Comparison of ENCODE assay signal across 25 cellular contexts in the genomic region with DNA sequence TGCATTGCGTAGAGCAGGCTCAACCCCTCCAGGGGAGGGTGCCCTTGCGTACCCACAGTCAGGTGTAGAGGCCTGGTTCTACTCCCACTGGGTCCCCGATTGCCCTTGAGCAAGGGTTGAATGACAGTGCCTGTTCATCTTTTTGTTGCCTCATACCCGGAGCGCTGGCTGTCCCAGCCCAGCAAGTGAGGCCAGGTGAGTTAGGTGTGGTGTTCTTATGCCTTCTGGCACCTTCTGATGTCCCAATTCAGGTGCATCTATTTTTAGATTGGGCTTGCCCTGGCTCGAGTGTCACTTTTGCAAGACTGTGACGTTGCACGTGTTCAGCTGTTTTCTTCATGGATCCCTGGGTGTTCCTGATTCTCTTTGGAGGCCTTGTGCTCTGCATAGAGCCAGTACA.
DNase-seq lines count a peak whose midpoint lies in the region; FAIRE-seq and TF ChIP-seq lines count a peak whose summit lies in the region.
"Had no signal": no experiment of that assay in that cellular context is flagged by ENCODE, and none has a peak within 500 bp of the region (broad histone marks: within the 10 kb centered on the region; RNA-seq: fewer than 3 reads in every experiment).

No MANE protein-coding gene starts in this region.

- no peaks in the 10 kb centered on the region for H3K27me3 ChIP-seq in mammary epithelial cell (ENCODE audit: insufficient read depth, low read length)
- no peaks in the 10 kb centered on the region for H3K27me3 ChIP-seq in esophagus squamous epithelium
- no peaks in the 10 kb centered on the region for H3K27me3 ChIP-seq in Karpas-422 (ENCODE audit: low read length)
- H3K27me3 ChIP-seq: BLaER1 had no signal

- peak overlapping the region; percentile 40 for H3K27ac Mint-ChIP-seq in neural crest cell (ENCODE audit: unreplicated experiment)
- H3K27ac Mint-ChIP-seq in type B pancreatic cell = peak overlapping the region; percentile 16
- H3K27ac Mint-ChIP-seq: CD4-positive, CD25-positive, alpha-beta regulatory T cell; HFFc6 had no signal

- TF ChIP-seq POLR2A in esophagus squamous epithelium (IDR thresholded peaks at IDR 0.05) (peak in 1 of 4 donors; percentile 11), GM12891 (IDR thresholded peaks at IDR 0.05; ENCODE audit: low read depth, low read length) (no peak)

- dilution Hi-C loops in mammary epithelial cell (cut with HindIII; ENCODE audit: low sequenced_read_pairs) = no loop called here

- H3K36me3 ChIP-seq in mammary epithelial cell (ENCODE audit: insufficient read depth, low read length) (no peaks in the 10 kb centered on the region), esophagus squamous epithelium (no peaks in the 10 kb centered on the region), Karpas-422 (ENCODE audit: insufficient read depth, low read length) (no peaks in the 10 kb centered on the region)
- H3K36me3 ChIP-seq: BLaER1, HAP-1 had no signal

- H3K9me3 ChIP-seq in mammary epithelial cell (replicated peaks; ENCODE audit: insufficient read depth, low read length) (no peaks in the 10 kb centered on the region), esophagus squamous epithelium (no peaks in the 10 kb centered on the region), Karpas-422 (ENCODE audit: low read length) (no peaks in the 10 kb centered on the region)
- H3K9me3 ChIP-seq: BLaER1, HAP-1 had no signal

- H3K27ac ChIP-seq in mammary epithelial cell (ENCODE audit: insufficient read depth, low read depth, low read length) (no peak overlapping the region), esophagus squamous epithelium (peak overlapping the region in 3 of 4 donors; percentile 53 to 65 (median 57)), Karpas-422 (ENCODE audit: low read length) (no peak overlapping the region)
- H3K27ac ChIP-seq: BLaER1, PC-9 had no signal

- H4K20me1 ChIP-seq in mammary epithelial cell (ENCODE audit: insufficient read depth, low read length) = no peaks in the 10 kb centered on the region
- H4K20me1 ChIP-seq in Karpas-422 (ENCODE audit: insufficient read depth, low read depth, low read length) = no peaks in the 10 kb centered on the region
- H4K20me1 ChIP-seq: BLaER1 had no signal

- H3K4me1 ChIP-seq in mammary epithelial cell (ENCODE audit: insufficient read depth, low read length) = peaks cover 30% of the 10 kb centered on the region
- peaks cover 0 to 42% (median 18%) of the 10 kb centered on the region in 3 donors for H3K4me1 ChIP-seq in esophagus squamous epithelium
- H3K4me1 ChIP-seq in Karpas-422 (ENCODE audit: low read length) = no peaks in the 10 kb centered on the region
- H3K4me1 ChIP-seq: BLaER1 had no signal

- BruUV-seq in mammary epithelial cell (replicated peaks; lab: Mats Ljungman, UMichigan) = no TSS peak

- H3K4me3 ChIP-seq in mammary epithelial cell (replicated peaks in 1 of 3; ENCODE audit: insufficient read depth in 1 of 3, low read depth in 2 of 3, low read length in 3 of 3) = no peak overlapping the region
- no peak overlapping the region for H3K4me3 ChIP-seq in esophagus squamous epithelium
- no peak overlapping the region for H3K4me3 ChIP-seq in Karpas-422 (ENCODE audit: low read length)
- H3K4me3 ChIP-seq: BLaER1, HAP-1, PC-9 had no signal

- intact Hi-C loops in mammary epithelial cell (cut with micrococcal nuclease) = no loop called here
- intact Hi-C loops in esophagus squamous epithelium (cut with DNase I) = no loop called here

- DNase-seq in mammary epithelial cell (peak; percentile 67), esophagus squamous epithelium (lab: John Stamatoyannopoulos, UW) (no peak), neural crest cell (ENCODE audit: low read depth, low spot score) (no peak), type B pancreatic cell (ENCODE audit: extremely low spot score, unreplicated experiment) (no peak), SKM-1 (lab: John Stamatoyannopoulos, UW; ENCODE audit: unreplicated experiment) (no peak), Karpas-422 (no peak), NCI-H510A (lab: John Stamatoyannopoulos, UW) (no peak), GM12891 (ENCODE audit: insufficient read length, low spot score) (no peak)
- DNase-seq: CD4-positive, CD25-positive, alpha-beta regulatory T cell; DMS153; DND-41; GOT3; HFFc6; KBM-7; MM.1S; NCI-H2029 treated with DMSO at 0.1 percent for 48 hours; NCI-H446 treated with DMSO at 0.1 percent for 48 hours; NCI-H526 treated with DMSO at 0.1 percent for 48 hours; PC-9; Right ventricle myocardium superior; RPMI8226 had no signal

- CTCF ChIA-PET in mammary epithelial cell (lab: Charles Lee; ENCODE audit: low non-redundant PET) = no interaction called here

- H3K4me1 Mint-ChIP-seq in neural crest cell (peaks cover 8% of the 10 kb centered on the region), type B pancreatic cell (ENCODE audit: unreplicated experiment) (peaks cover 3% of the 10 kb centered on the region)
- H3K4me1 Mint-ChIP-seq: CD4-positive, CD25-positive, alpha-beta regulatory T cell had no signal

- in situ Hi-C loops in mammary epithelial cell (cut with MboI; ENCODE audit: low sequenced_read_pairs in 2 of 2) = no loop called here

- no peaks in the 10 kb centered on the region for H3K9me2 ChIP-seq in Karpas-422 (replicated peaks; ENCODE audit: insufficient read depth, low read length)

- WGBS in mammary epithelial cell (ENCODE audit: low coverage, missing lambda C conversion rate) = 30% methylated on average over 8 of the region's 8 CpGs
- 65 to 75% methylated on average over 6 to 7 of the region's 8 CpGs for WGBS in esophagus squamous epithelium, 2 donors

- no peak overlapping the region for H3K4me2 ChIP-seq in mammary epithelial cell (ENCODE audit: insufficient read depth, low read depth, low read length)
- H3K4me2 ChIP-seq in Karpas-422 (ENCODE audit: low read depth, low read length, poor library complexity, severe bottlenecking) = no peak overlapping the region
- H3K4me2 ChIP-seq: BLaER1, PC-9 had no signal

- no peak overlapping the region for H3K9ac ChIP-seq in mammary epithelial cell (ENCODE audit: insufficient read depth, low read length)
- H3K9ac ChIP-seq in Karpas-422 (ENCODE audit: low read length) = no peak overlapping the region
- H3K9ac ChIP-seq: BLaER1 had no signal

- FAIRE-seq in GM12891 (lab: Jason Lieb, UNC) = no peak
- FAIRE-seq: A204.1, GM18507 had no signal

- H2AFZ ChIP-seq in mammary epithelial cell (ENCODE audit: low read depth, low read length) (peak overlapping the region; percentile 17), Karpas-422 (ENCODE audit: low read length) (no peak overlapping the region)
- H2AFZ ChIP-seq: PC-9 had no signal

- TF ChIP-seq CTCF in mammary epithelial cell (conservative IDR thresholded peaks at IDR 0.05 in 1 of 2, IDR thresholded peaks at IDR 0.05 in 1 of 2; ENCODE audit: extremely low read depth in 1 of 2, insufficient read depth in 1 of 2, low read depth in 1 of 2, low read length in 2 of 2) = no peak
- TF ChIP-seq CTCF in esophagus squamous epithelium (IDR thresholded peaks at IDR 0.05) = no peak
- no peak for TF ChIP-seq CTCF in neural crest cell (conservative IDR thresholded peaks at IDR 0.05)
- no peak for TF ChIP-seq CTCF in type B pancreatic cell (conservative IDR thresholded peaks at IDR 0.05)

- no peaks in the 10 kb centered on the region for H3K27me3 Mint-ChIP-seq in neural crest cell (ENCODE audit: low read depth)
- H3K27me3 Mint-ChIP-seq in type B pancreatic cell = no peaks in the 10 kb centered on the region

- H3K9me3 Mint-ChIP-seq in neural crest cell (no peaks in the 10 kb centered on the region), type B pancreatic cell (no peaks in the 10 kb centered on the region)
- H3K9me3 Mint-ChIP-seq: HFFc6 had no signal

- H3K79me2 ChIP-seq in mammary epithelial cell (ENCODE audit: insufficient read depth, low read length) = no peaks in the 10 kb centered on the region
- no peaks in the 10 kb centered on the region for H3K79me2 ChIP-seq in Karpas-422 (ENCODE audit: low read length)

- H3K36me3 Mint-ChIP-seq in neural crest cell (ENCODE audit: low read depth) = no peaks in the 10 kb centered on the region
- H3K36me3 Mint-ChIP-seq in type B pancreatic cell = no peaks in the 10 kb centered on the region
- H3K36me3 Mint-ChIP-seq: CD4-positive, CD25-positive, alpha-beta regulatory T cell had no signal

- H3K4me3 Mint-ChIP-seq in neural crest cell (no peak overlapping the region), type B pancreatic cell (no peak overlapping the region)
- H3K4me3 Mint-ChIP-seq: CD4-positive, CD25-positive, alpha-beta regulatory T cell; HFFc6 had no signal

TF ChIP-seq in GM12891, 5 proteins besides CTCF, POLR2A, EP300 and RAD21:
- no peak for TF ChIP-seq SPI1 (IDR thresholded peaks at IDR 0.05; ENCODE audit: low read depth, low read length)
- no peak for TF ChIP-seq POU2F2 (IDR thresholded peaks at IDR 0.05; ENCODE audit: low read depth, low read length)
- no peak for TF ChIP-seq TAF1 (IDR thresholded peaks at IDR 0.05; ENCODE audit: low read depth, low read length)
- no peak for TF ChIP-seq PAX5 (IDR thresholded peaks at IDR 0.05; ENCODE audit: insufficient read depth, low read length, severe bottlenecking)
- no peak for TF ChIP-seq POLR2AphosphoS5 (IDR thresholded peaks at IDR 0.05; ENCODE audit: low read depth, low read length)
TF ChIP-seq in GM12891: peak in this region for 0.

Comparison
In these comparisons a context has a peak if more than half of its experiments do, and no peak if none do; other contexts are left out.
1. H3K27ac ChIP-seq: peak in esophagus squamous epithelium (3 of 4); none in mammary epithelial cell (single experiment) and Karpas-422 (single experiment).